Comparison of ENCODE assay signal across 31 cellular contexts in genomic region chr5:119968690-119969089, GRCh38.
DNase-seq lines count a peak whose midpoint lies in the region; ATAC-seq and TF ChIP-seq lines count a peak whose summit lies in the region.
"Had no signal": no experiment of that assay in that cellular context is flagged by ENCODE, and none has a peak within 500 bp of the region (broad histone marks: within the 10 kb centered on the region; RNA-seq: fewer than 3 reads in every experiment).

No MANE protein-coding gene starts in this region.

- H3K4me3 ChIP-seq in left ventricle myocardium inferior (no peak overlapping the region), right atrium auricular region (no peak overlapping the region)
- H3K4me3 ChIP-seq: A549; BLaER1; BLaER1 treated with 17β-estradiol and CSF1 and Interleukin-3, amounts not matched to agents 10 nM and 100 nM had no signal

- H3K27ac ChIP-seq in left ventricle myocardium inferior (replicated peaks) (peak overlapping the region; percentile 27), right atrium auricular region (no peak overlapping the region)
- H3K27ac ChIP-seq: 22Rv1; A549; BLaER1; BLaER1 treated with 17β-estradiol and CSF1 and Interleukin-3, amounts not matched to agents 10 nM and 100 nM; C4-2B had no signal

- no peaks in the 10 kb centered on the region for H3K27me3 ChIP-seq in left ventricle myocardium inferior (ENCODE audit: low read depth)
- H3K27me3 ChIP-seq in right atrium auricular region: no peaks in the 10 kb centered on the region
- H3K27me3 ChIP-seq: BE2C; BLaER1; BLaER1 treated with 17β-estradiol and CSF1 and Interleukin-3, amounts not matched to agents 10 nM and 100 nM had no signal

- ATAC-seq in Right ventricle myocardium superior (ENCODE audit: poor library complexity) (peak; percentile 25), Right ventricle myocardium inferior (no peak), left ventricle myocardium superior (peak; percentile 51)
- ATAC-seq: A549; CD8-positive, alpha-beta T cell had no signal

- H3K9me3 ChIP-seq in left ventricle myocardium inferior (replicated peaks) (peaks cover 30% of the 10 kb centered on the region), right atrium auricular region (peaks cover 0 to 4% of the 10 kb centered on the region in 2 donors)
- H3K9me3 ChIP-seq: A549; BE2C; BLaER1; BLaER1 treated with 17β-estradiol and CSF1 and Interleukin-3, amounts not matched to agents 10 nM and 100 nM; Caco-2 had no signal

- no peak for DNase-seq in Right ventricle myocardium superior
- DNase-seq in Right ventricle myocardium inferior (ENCODE audit: missing footprints): no peak
- DNase-seq in left ventricle myocardium inferior: no peak
- DNase-seq in right atrium auricular region (ENCODE audit: low spot score): no peak
- DNase-seq in left ventricle myocardium superior: no peak
- DNase-seq in cardiac septum (ENCODE audit: low spot score): no peak
- DNase-seq: 8988T; ACHN; AML-193; BE2C; C1 segment of cervical spinal cord; Caco-2; Calu3; CD4-positive, alpha-beta memory T cell; CD4-positive, alpha-beta T cell; CD4-positive, CD25-positive, alpha-beta regulatory T cell; CD8-positive, alpha-beta memory T cell; CD8-positive, alpha-beta T cell; COR-L47; DMS 273 treated with DMSO at 0.1 percent for 48 hours; DMS153; DMS53; DMS79; DMS79 treated with DMSO at 0.1 percent for 48 hours; DND-41; EL had no signal

- intact Hi-C loops in Right ventricle myocardium superior (cut with DNase I): loop anchor here (10.0 kb wide), 1 partner anchor 496 kb away; the partner anchor contains the start of gene PRR16
- intact Hi-C loops in Right ventricle myocardium inferior (cut with DNase I): no loop called here
- intact Hi-C loops in left ventricle myocardium inferior (cut with micrococcal nuclease): no loop called here
- intact Hi-C loops in left ventricle myocardium superior (cut with micrococcal nuclease): no loop called here
- intact Hi-C loops in cardiac septum (cut with DNase I): no loop called here

- TF ChIP-seq CTCF in left ventricle myocardium inferior (IDR thresholded peaks at IDR 0.05; ENCODE audit: borderline replicate concordance) (no peak), right atrium auricular region (IDR thresholded peaks at IDR 0.05) (no peak)

- H3K36me3 ChIP-seq in left ventricle myocardium inferior: no peaks in the 10 kb centered on the region
- H3K36me3 ChIP-seq in right atrium auricular region: no peaks in the 10 kb centered on the region
- H3K36me3 ChIP-seq: BE2C; BLaER1; BLaER1 treated with 17β-estradiol and CSF1 and Interleukin-3, amounts not matched to agents 10 nM and 100 nM had no signal

- H3K4me1 ChIP-seq in left ventricle myocardium inferior (no peaks in the 10 kb centered on the region), right atrium auricular region (no peaks in the 10 kb centered on the region)
- H3K4me1 ChIP-seq: A549; BE2C; BLaER1; BLaER1 treated with 17β-estradiol and CSF1 and Interleukin-3, amounts not matched to agents 10 nM and 100 nM; Caco-2 had no signal
